ENCODE assay signal across 8 cellular contexts in the genomic region with DNA sequence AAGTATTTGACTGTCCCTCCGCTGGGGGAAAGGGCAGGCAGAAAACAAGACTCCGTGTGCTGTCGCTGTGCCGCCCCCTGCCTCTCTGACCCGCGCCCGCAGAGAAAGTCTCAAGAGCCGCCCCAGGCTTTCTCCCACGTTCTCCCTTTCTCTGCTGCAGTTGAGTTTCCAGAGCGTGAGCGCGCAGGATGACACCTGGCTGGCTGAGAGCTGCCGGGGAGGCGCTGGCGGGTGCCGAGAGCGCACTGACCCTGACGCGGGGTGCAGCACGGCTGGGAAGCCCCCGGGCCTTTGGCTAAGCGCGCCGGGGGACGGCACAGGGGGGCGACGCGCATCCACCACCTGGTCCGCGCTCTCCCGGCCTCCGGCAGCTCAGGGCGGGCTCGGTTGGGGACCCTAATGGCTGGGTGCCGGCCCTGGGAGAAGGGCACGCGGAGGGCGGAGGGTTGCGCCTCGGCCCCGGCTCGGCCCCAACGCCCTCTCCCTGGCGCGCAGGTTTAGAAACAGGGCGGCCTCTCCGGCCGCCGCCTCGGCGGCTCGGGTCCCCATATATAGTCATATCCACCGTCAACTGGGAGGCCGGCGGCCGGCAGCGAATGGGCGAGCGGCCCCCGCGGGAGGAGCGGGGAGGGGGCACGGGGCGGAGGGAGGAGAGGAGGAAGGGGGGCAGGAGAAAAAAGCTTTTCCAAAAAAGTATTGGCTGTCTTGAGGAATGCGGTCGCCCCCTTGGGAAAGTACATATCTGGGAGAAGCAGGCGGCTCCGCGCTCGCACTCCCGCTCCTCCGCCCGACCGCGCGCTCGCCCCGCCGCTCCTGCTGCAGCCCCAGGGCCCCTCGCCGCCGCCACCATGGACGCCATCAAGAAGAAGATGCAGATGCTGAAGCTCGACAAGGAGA. TPM values are rescaled to one million over a fixed set of nuclear protein-coding genes. Genes with fewer than 3 reads are reported as not detected.
DNase-seq lines count a peak whose midpoint lies in the region; ATAC-seq and TF ChIP-seq lines count a peak whose summit lies in the region.

A gene (plus strand): TSS at position 766 of the 897 bp plus-strand sequence. CDS start 83 bp downstream, at position 849.

- 1% methylated on average over 63 to 84 of the region's 84 CpGs for WGBS in aorta, 2 donors

- H3K9me3 ChIP-seq in HUES48 (ENCODE audit: control insufficient read depth, insufficient read depth, low read length) (no peaks in the 10 kb centered on the region), aorta (ENCODE audit: control insufficient read depth, low read length) (no peaks in the 10 kb centered on the region)

- peaks cover 35% of the 10 kb centered on the region for H3K36me3 ChIP-seq in HUES48 (ENCODE audit: control insufficient read depth, insufficient read depth, low read length)
- H3K36me3 ChIP-seq in aorta (ENCODE audit: control insufficient read depth in 1 of 2, insufficient read depth in 2 of 2, low read length in 1 of 2): peaks cover 0 to 2% of the 10 kb centered on the region in 2 donors

- H3K36me3 Mint-ChIP-seq in naive thymus-derived CD8-positive, alpha-beta T cell: no peaks in the 10 kb centered on the region

- POLR2A ChIA-PET in naive thymus-derived CD8-positive, alpha-beta T cell (lab: Charles Lee): no interaction called here

- H3K27ac ChIP-seq in HUES48 (ENCODE audit: low read depth, low read length) (peak within 1 kb of the TSS; percentile 88), aorta (ENCODE audit: low read depth in 1 of 2, low read length in 2 of 2) (peak within 1 kb of the TSS; percentile 79 to 80)

- TF ChIP-seq CTCF in fibroblast of the aortic adventitia (IDR thresholded peaks at IDR 0.05; ENCODE audit: insufficient read depth, low read length): no peak

- ATAC-seq in naive thymus-derived CD8-positive, alpha-beta T cell: peak; percentile 32 to 58
- ATAC-seq in aorta (ENCODE audit: low FRiP score) (peak; percentile 91), GM18909 (IDR thresholded peaks at IDR 0.05; ENCODE audit: poor library complexity, unreplicated experiment) (no peak), GM18858 (IDR thresholded peaks at IDR 0.05; ENCODE audit: unreplicated experiment) (no peak)

- peaks cover 28 to 83% (median 58%) of the 10 kb centered on the region in 5 donors for H3K27me3 Mint-ChIP-seq in naive thymus-derived CD8-positive, alpha-beta T cell

- peak within 1 kb of the TSS; percentile 60 to 81 (median 76) for H3K4me3 Mint-ChIP-seq in naive thymus-derived CD8-positive, alpha-beta T cell

- peak within 1 kb of the TSS in 1 of 10 donors; percentile 40 for H3K27ac Mint-ChIP-seq in naive thymus-derived CD8-positive, alpha-beta T cell

- intact Hi-C loops in aorta (cut with DNase I): loop anchor here (5.0 to 10.0 kb wide), 5 partner anchors 100 to 260 kb away; a partner anchor contains a TSS

- DNase-seq in COR-L47 (lab: John Stamatoyannopoulos, UW) (peak; percentile 38), fibroblast of the aortic adventitia (ENCODE audit: low read depth) (peak; percentile 91), aorta (peak; percentile 94 to 96)
- DNase-seq in activated CD8-positive, alpha-beta memory T cell treated with anti-CD3 and anti-CD28 coated beads, Interleukin-2, amount 50 U/mL, for 48 hours: peak; percentile 58
- DNase-seq in naive thymus-derived CD8-positive, alpha-beta T cell: peak in 3 of 10 donors; percentile 4 to 7 (median 4)

- H3K9ac ChIP-seq in HUES48 (ENCODE audit: low read depth, low read length): peak within 1 kb of the TSS; percentile 93

- peaks cover 54% of the 10 kb centered on the region for H3K4me1 ChIP-seq in HUES48 (ENCODE audit: control insufficient read depth, insufficient read depth, low read length)
- H3K4me1 ChIP-seq in aorta (ENCODE audit: control insufficient read depth in 1 of 2, insufficient read depth in 2 of 2, low read length in 2 of 2): no peaks in the 10 kb centered on the region

- no peaks in the 10 kb centered on the region for H3K9me3 Mint-ChIP-seq in naive thymus-derived CD8-positive, alpha-beta T cell

- peaks cover 6 to 19% (median 14%) of the 10 kb centered on the region in 4 donors for H3K4me1 Mint-ChIP-seq in naive thymus-derived CD8-positive, alpha-beta T cell

- peak within 1 kb of the TSS; percentile 93 for H3K4me3 ChIP-seq in HUES48 (ENCODE audit: low read depth, low read length)
- peak within 1 kb of the TSS; percentile 98 for H3K4me3 ChIP-seq in fibroblast of the aortic adventitia (ENCODE audit: low read depth, low read length)
- peak within 1 kb of the TSS; percentile 95 to 98 for H3K4me3 ChIP-seq in aorta (ENCODE audit: low read length in 2 of 2)

- H3K27me3 ChIP-seq in HUES48 (ENCODE audit: control insufficient read depth, insufficient read depth, low read length): 0 out of 2 replicates have a peak, but pooled peaks cover 4% of the 10 kb centered on the region
- H3K27me3 ChIP-seq in aorta (ENCODE audit: control insufficient read depth in 1 of 2, insufficient read depth in 2 of 2, low read length in 1 of 2): no peaks in the 10 kb centered on the region

RNA-seq across cellular contexts. Expression of the gene that starts here (rescaled TPM):
- 261 and 746 TPM in 2 replicates for total RNA-seq in fibroblast of the aortic adventitia (ENCODE audit: low replicate concordance)
- 10 to 100 TPM; 20.6 to 21.2 TPM for total RNA-seq in naive thymus-derived CD8-positive, alpha-beta T cell
- 1 to 10 TPM; 5.1 to 6.0 (median 5.4) TPM for polyA plus RNA-seq in naive thymus-derived CD8-positive, alpha-beta T cell
- 1,000 to 10,000 TPM in 1 of 2 donors, 100 to 1,000 TPM in 1; 861 to 1,497 TPM for total RNA-seq in aorta
- 1,000 to 10,000 TPM; 1,109 to 1,230 TPM for polyA plus RNA-seq in aorta

Comparison
In these comparisons a context has a peak if more than half of its experiments do, and no peak if none do; other contexts are left out.
1. RNA of the gene that starts here (total RNA-seq): 861 to 1,497 TPM in aorta and 261 to 746 TPM in fibroblast of the aortic adventitia; 20.6 to 21.2 TPM in naive thymus-derived CD8-positive, alpha-beta T cell; every median in the first group is over 10 times any median in the second.
2. RNA of the gene that starts here (polyA plus RNA-seq): 1,109 to 1,230 TPM in aorta; 5.1 to 6.0 TPM in naive thymus-derived CD8-positive, alpha-beta T cell; every median in the first group is over 100 times any median in the second.
3. ATAC-seq: peak in naive thymus-derived CD8-positive, alpha-beta T cell (2 of 2) and aorta (single experiment); none in GM18909 (single experiment) and GM18858 (single experiment).
4. Peak in every context shown above with its lines, with median percentiles within 50 percentile points of each other: H3K4me3 ChIP-seq.